In genomic region chr12:31234955-31235867, GRCh38 we compare ENCODE assay signal across 8 cellular contexts.
DNase-seq lines count a peak whose midpoint lies in the region; ATAC-seq and TF ChIP-seq lines count a peak whose summit lies in the region.

No MANE protein-coding gene starts in this region.

- no peak overlapping the region for H3K4me3 ChIP-seq in AG10803 (ENCODE audit: low read length)

- DNase-seq in AG10803 (ENCODE audit: low read depth) (peak; percentile 35), LHCN-M2 (ENCODE audit: low read depth) (peak; percentile 32), SHP77 (lab: John Stamatoyannopoulos, UW) (peak; percentile 99), foreskin melanocyte (peak; percentile 68), sciatic nerve (ENCODE audit: low spot score) (no peak)

- ATAC-seq in sciatic nerve: peak; percentile 72
- ATAC-seq in HG03039 (IDR thresholded peaks at IDR 0.05; ENCODE audit: unreplicated experiment): no peak
- no peak for ATAC-seq in GM18511 (IDR thresholded peaks at IDR 0.05; ENCODE audit: unreplicated experiment)
- no peak for ATAC-seq in HG03457 (IDR thresholded peaks at IDR 0.05; ENCODE audit: unreplicated experiment)

- intact Hi-C loops in sciatic nerve (cut with DNase I): no loop called here

- TF ChIP-seq CTCF in AG10803 (conservative IDR thresholded peaks at IDR 0.05; ENCODE audit: low read length): peak; percentile 65
